19 cellular contexts compared by ENCODE assay signal in the genomic region with DNA sequence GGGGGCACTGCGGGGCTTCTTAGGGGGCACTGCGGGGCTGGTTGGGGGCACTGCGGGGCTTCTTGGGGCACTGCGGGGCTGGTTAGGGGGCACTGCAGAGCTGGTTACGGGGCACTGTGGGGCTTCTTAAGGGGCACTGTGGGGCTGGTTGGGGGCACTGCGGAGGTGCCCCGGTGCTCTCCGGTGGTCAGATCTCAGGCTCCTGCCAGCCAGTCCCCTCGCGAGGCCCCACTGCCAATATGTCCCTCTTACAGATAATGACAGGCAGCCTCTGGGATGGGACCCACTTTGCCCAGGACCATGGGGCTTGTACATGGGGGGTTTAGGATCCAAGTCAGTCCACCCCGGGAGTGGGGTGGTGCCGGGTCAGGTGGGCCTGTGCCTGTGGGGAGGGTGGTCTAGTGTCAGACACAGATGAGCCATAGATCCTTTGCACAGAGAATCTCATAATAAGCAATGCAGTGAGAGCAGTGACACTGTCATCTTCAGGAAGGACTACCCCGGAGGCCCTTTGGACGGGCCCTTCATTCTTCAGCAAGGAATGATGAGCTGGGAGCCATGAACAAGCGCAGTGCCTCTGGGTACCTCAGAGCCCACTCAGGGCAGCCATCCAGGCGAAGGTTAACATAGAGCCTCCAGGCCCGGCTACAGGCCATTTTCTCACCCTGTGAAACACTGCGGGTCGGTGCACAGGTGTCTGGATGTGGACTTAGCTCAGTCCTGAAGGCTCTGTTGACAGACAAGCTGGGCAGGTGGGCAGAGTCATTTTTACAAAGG. TPM values are rescaled to one million over a fixed set of nuclear protein-coding genes. Genes with fewer than 3 reads are reported as not detected.
DNase-seq lines count a peak whose midpoint lies in the region; ATAC-seq and TF ChIP-seq lines count a peak whose summit lies in the region.
"Had no signal": no experiment of that assay in that cellular context is flagged by ENCODE, and none has a peak within 500 bp of the region (broad histone marks: within the 10 kb centered on the region; RNA-seq: fewer than 3 reads in every experiment).

No MANE protein-coding gene starts in this region.

- no peak overlapping the region for H3K18ac ChIP-seq in IMR-90 (ENCODE audit: low read depth, low read length)

- no peak overlapping the region for H2BK120ac ChIP-seq in IMR-90 (ENCODE audit: low read depth, low read length)

- H3K4me3 Mint-ChIP-seq in activated CD4-positive, alpha-beta T cell treated with anti-CD3 and anti-CD28 coated beads, Interleukin-2, amount 10 ng/mL, durations not matched to agents 7 days and 5 days: no peak overlapping the region
- H3K4me3 Mint-ChIP-seq: H9 had no signal

- H3K9me2 ChIP-seq in GM23248 (ENCODE audit: insufficient read depth): no peaks in the 10 kb centered on the region

- H3K36me3 ChIP-seq in GM23248 (ENCODE audit: low read depth) (no peaks in the 10 kb centered on the region), IMR-90 (ENCODE audit: control insufficient read depth, insufficient read depth, low read length) (peaks cover 12% of the 10 kb centered on the region), mesodermal cell (ENCODE audit: control insufficient read depth, insufficient read depth, low read length) (peaks cover 56% of the 10 kb centered on the region), smooth muscle cell (ENCODE audit: low read depth) (no peaks in the 10 kb centered on the region), WERI-Rb-1 (no peaks in the 10 kb centered on the region)

- H3K27me3 Mint-ChIP-seq in activated CD4-positive, alpha-beta T cell treated with anti-CD3 and anti-CD28 coated beads, Interleukin-2, amount 10 ng/mL, durations not matched to agents 7 days and 5 days: no peaks in the 10 kb centered on the region

- no peaks in the 10 kb centered on the region for H3K9me3 Mint-ChIP-seq in activated CD4-positive, alpha-beta T cell treated with anti-CD3 and anti-CD28 coated beads, Interleukin-2, amount 10 ng/mL, durations not matched to agents 7 days and 5 days

- H4K8ac ChIP-seq in IMR-90 (ENCODE audit: low read depth in 2 of 2, low read length in 2 of 2): no peak overlapping the region

- POLR2A ChIA-PET in IMR-90 (lab: Charles Lee; ENCODE audit: unreplicated experiment): no interaction called here
- POLR2A ChIA-PET in activated CD4-positive, alpha-beta T cell treated with anti-CD3 and anti-CD28 coated beads, Interleukin-2, amount 10 ng/mL, durations not matched to agents 7 days and 5 days (lab: Charles Lee): no interaction called here

- CTCF ChIA-PET in IMR-90 (lab: Yijun Ruan, JAX): no interaction called here
- CTCF ChIA-PET in activated CD4-positive, alpha-beta T cell treated with anti-CD3 and anti-CD28 coated beads, Interleukin-2, amount 10 ng/mL, durations not matched to agents 7 days and 5 days (lab: Charles Lee): no interaction called here

- no peak overlapping the region for H2BK15ac ChIP-seq in IMR-90 (ENCODE audit: low read depth, low read length)

- ATAC-seq in IMR-90 (ENCODE audit: low read depth) (no peak), GM18517 (IDR thresholded peaks at IDR 0.05; ENCODE audit: unreplicated experiment) (no peak)

- 0 out of 2 replicates have a peak overlapping the region, but pooled peaks have one; percentile 12 for H2AK5ac ChIP-seq in IMR-90 (ENCODE audit: low read depth, low read length)

- H3K4me3 ChIP-seq in GM23248 (no peak overlapping the region), IMR-90 (ENCODE audit: insufficient read depth, low read depth, low read length) (no peak overlapping the region), mesodermal cell (ENCODE audit: extremely low read depth, insufficient read depth, low read length, poor library complexity, severe bottlenecking) (no peak overlapping the region), smooth muscle cell (no peak overlapping the region), WERI-Rb-1 (ENCODE audit: low read depth, low read length) (no peak overlapping the region)

- H3K79me1 ChIP-seq in IMR-90 (ENCODE audit: low read depth in 1 of 2, low read length in 2 of 2): peaks cover 12 to 94% of the 10 kb centered on the region in 2 experiments; a peak in 3 of 4 replicates

- no peak overlapping the region for H3K27ac Mint-ChIP-seq in activated CD4-positive, alpha-beta T cell treated with anti-CD3 and anti-CD28 coated beads, Interleukin-2, amount 10 ng/mL, durations not matched to agents 7 days and 5 days

- H3K14ac ChIP-seq in IMR-90 (replicated peaks; ENCODE audit: low read depth, low read length): no peak overlapping the region

- dilution Hi-C loops in IMR-90 (cut with HindIII; ENCODE audit: low sequenced_read_pairs, unreplicated experiment): no loop called here

- no peak overlapping the region for H3K9ac ChIP-seq in GM23248
- H3K9ac ChIP-seq in IMR-90 (ENCODE audit: low read depth, low read length): no peak overlapping the region
- no peak overlapping the region for H3K9ac ChIP-seq in smooth muscle cell (ENCODE audit: low read depth)
- H3K9ac ChIP-seq: KMS-11 had no signal

- no peaks in the 10 kb centered on the region for H3K36me3 Mint-ChIP-seq in activated CD4-positive, alpha-beta T cell treated with anti-CD3 and anti-CD28 coated beads, Interleukin-2, amount 10 ng/mL, durations not matched to agents 7 days and 5 days (ENCODE audit: low read depth)

- H3K9me1 ChIP-seq in IMR-90 (ENCODE audit: insufficient read depth, low read length): peaks cover 49% of the 10 kb centered on the region

- H3K9me3 ChIP-seq in GM23248 (ENCODE audit: low read depth): no peaks in the 10 kb centered on the region
- peaks cover 4% of the 10 kb centered on the region; the same call in 1 of the 2 replicates for H3K9me3 ChIP-seq in IMR-90 (ENCODE audit: control insufficient read depth, insufficient read depth, low read length)
- peaks cover 4% of the 10 kb centered on the region for H3K9me3 ChIP-seq in mesodermal cell (ENCODE audit: control insufficient read depth, low read length)
- H3K9me3 ChIP-seq in smooth muscle cell (replicated peaks; ENCODE audit: low read depth): no peaks in the 10 kb centered on the region
- H3K9me3 ChIP-seq in WERI-Rb-1 (ENCODE audit: severe bottlenecking): peaks cover 3% of the 10 kb centered on the region

- H2AFZ ChIP-seq in GM23248 (no peak overlapping the region), IMR-90 (replicated peaks; ENCODE audit: low read length, poor library complexity) (no peak overlapping the region), smooth muscle cell (ENCODE audit: low read depth) (no peak overlapping the region)

- no peak overlapping the region for H4K5ac ChIP-seq in IMR-90 (ENCODE audit: low read depth, low read length)

- H3F3A ChIP-seq in GM23248 (ENCODE audit: insufficient read depth): peaks cover 35% of the 10 kb centered on the region
- H3F3A ChIP-seq in smooth muscle cell (ENCODE audit: low read depth): peaks cover 79% of the 10 kb centered on the region

- H4K20me1 ChIP-seq in GM23248 (ENCODE audit: insufficient read depth) (peaks cover 43% of the 10 kb centered on the region), IMR-90 (ENCODE audit: insufficient read depth, low read length) (peaks cover 97% of the 10 kb centered on the region), smooth muscle cell (ENCODE audit: low read depth) (peaks cover 100% of the 10 kb centered on the region)

- no peak overlapping the region for H3K4ac ChIP-seq in IMR-90 (ENCODE audit: low read depth, low read length)

- H3K27me3 ChIP-seq in GM23248 (replicated peaks; ENCODE audit: insufficient read depth) (no peaks in the 10 kb centered on the region), IMR-90 (ENCODE audit: control insufficient read depth, insufficient read depth, low read length) (no peaks in the 10 kb centered on the region), smooth muscle cell (ENCODE audit: low read depth) (no peaks in the 10 kb centered on the region), WERI-Rb-1 (ENCODE audit: insufficient read depth, low read depth, severe bottlenecking) (no peaks in the 10 kb centered on the region)

- TF ChIP-seq CTCF in IMR-90 (conservative IDR thresholded peaks at IDR 0.05; ENCODE audit: low read depth, low read length): no peak
- TF ChIP-seq CTCF in smooth muscle cell (IDR thresholded peaks at IDR 0.05; ENCODE audit: borderline replicate concordance, insufficient read depth, poor library complexity, severe bottlenecking): no peak
- no peak for TF ChIP-seq CTCF in WERI-Rb-1 (IDR thresholded peaks at IDR 0.05; ENCODE audit: low read depth, low read length)

- 82% methylated on average over 14 to 19 of the region's 19 CpGs for WGBS in GM23248 (ENCODE audit: low coverage in 1 of 2, low lambda C conversion rate in 2 of 2, missing lambda C conversion rate in 2 of 2), 2 experiments
- WGBS in IMR-90 (ENCODE audit: extremely low coverage in 2 of 2, insufficient read length in 1 of 2), 2 experiments: 95% methylated on average over 10 of the region's 19 CpGs; no CpG with 5 or more reads in 1 of the 2 experiments
- 92 to 94% methylated on average over 12 of the region's 19 CpGs for whole genome bisulfite sequencing in mesodermal cell (ENCODE audit: insufficient coverage in 2 of 2), 2 experiments
- 85% methylated on average over 13 of the region's 19 CpGs for WGBS in smooth muscle cell (ENCODE audit: low lambda C conversion rate)

- H3K27ac ChIP-seq in GM23248 (peak overlapping the region; percentile 21; the same call in 1 of the 2 replicates), IMR-90 (ENCODE audit: insufficient read depth, low read length) (no peak overlapping the region), mesodermal cell (ENCODE audit: low read depth, low read length, severe bottlenecking) (peak overlapping the region; percentile 88), smooth muscle cell (ENCODE audit: low read depth) (peak overlapping the region; percentile 78), WERI-Rb-1 (no peak overlapping the region)
- H3K27ac ChIP-seq: C4-2B, KMS-11 had no signal

- H2BK20ac ChIP-seq in IMR-90 (ENCODE audit: low read depth, low read length): no peak overlapping the region

- H4K91ac ChIP-seq in IMR-90 (ENCODE audit: insufficient read depth, low read depth, low read length): no peak overlapping the region

- no peak overlapping the region for H3K56ac ChIP-seq in IMR-90 (ENCODE audit: extremely low read depth, insufficient read depth, low read length)

- TF ChIP-seq RAD21 in IMR-90 (IDR thresholded peaks at IDR 0.05; ENCODE audit: low read length): no peak

- intact Hi-C loops in IMR-90 (cut with micrococcal nuclease): no loop called here

- in situ Hi-C loops in GM23248 (cut with MboI) (no loop called here), IMR-90 (cut with MboI; ENCODE audit: low sequenced_read_pairs) (no loop called here)

- no TSS peak for BruUV-seq in IMR-90 (replicated peaks; lab: Mats Ljungman, UMichigan)

- TF ChIP-seq POLR2A in IMR-90 (IDR thresholded peaks at IDR 0.05; ENCODE audit: low read depth, low read length): no peak

- peaks cover 21% of the 10 kb centered on the region for H3K4me1 ChIP-seq in GM23248 (ENCODE audit: insufficient read depth)
- peaks cover 36% of the 10 kb centered on the region for H3K4me1 ChIP-seq in IMR-90 (ENCODE audit: control insufficient read depth, insufficient read depth, low read length)
- peaks cover 60% of the 10 kb centered on the region for H3K4me1 ChIP-seq in mesodermal cell (ENCODE audit: control insufficient read depth, insufficient read depth, low read length, poor library complexity, severe bottlenecking)
- H3K4me1 ChIP-seq in smooth muscle cell (ENCODE audit: low read depth): peaks cover 10% of the 10 kb centered on the region

- no peak overlapping the region for H2BK5ac ChIP-seq in IMR-90 (ENCODE audit: low read depth, low read length, poor library complexity, severe bottlenecking)

- H3K4me2 ChIP-seq in GM23248 (ENCODE audit: unreplicated experiment) (no peak overlapping the region), IMR-90 (ENCODE audit: low read depth, low read length) (no peak overlapping the region), smooth muscle cell (peak overlapping the region; percentile 63)
- H3K4me2 ChIP-seq: KMS-11 had no signal

- H3K79me2 ChIP-seq in GM23248 (ENCODE audit: insufficient read depth) (peaks cover 97% of the 10 kb centered on the region), smooth muscle cell (ENCODE audit: low read depth) (peaks cover 98% of the 10 kb centered on the region)

- H3K4me1 Mint-ChIP-seq in activated CD4-positive, alpha-beta T cell treated with anti-CD3 and anti-CD28 coated beads, Interleukin-2, amount 10 ng/mL, durations not matched to agents 7 days and 5 days: no peaks in the 10 kb centered on the region

- H3K23ac ChIP-seq in IMR-90 (ENCODE audit: low read depth, low read length): no peak overlapping the region

- DNase-seq in GM23248 (no peak), IMR-90 (no peak), smooth muscle cell (lab: John Stamatoyannopoulos, UW; ENCODE audit: unreplicated experiment) (no peak), WERI-Rb-1 (no peak)
- DNase-seq in activated CD4-positive, alpha-beta T cell treated with anti-CD3 and anti-CD28 coated beads, Interleukin-2, amount 10 ng/mL, durations not matched to agents 7 days and 5 days: no peak
- DNase-seq: ACHN, DMS79 treated with DMSO at 0.1 percent for 48 hours, H9, MV-4-11, NCI-H187, NCI-H2107, NCI-H510A, NCI-H774, OCI-M1, SIG-M5 had no signal

- no peak overlapping the region for H2AK9ac ChIP-seq in IMR-90 (replicated peaks; ENCODE audit: low read depth, low read length, poor library complexity)

RNA-seq across cellular contexts. Expression of gene COL5A1, which starts 38.2 kb away (rescaled TPM):
- 812 and 897 TPM in 2 replicates for total RNA-seq in GM23248 (2014; rRNA removed; shearing (Covaris generic))
- 206 and 211 TPM in 2 replicates for polyA plus RNA-seq in GM23248 (2016; fragmentation: Nextera tagmentation; extraction: Ambion mirVana)
- 19.2 and 21.1 TPM in 2 replicates for total RNA-seq in IMR-90 (2012; rRNA removed)
- polyA plus RNA-seq in IMR-90 (2012; rRNA removed): 154 and 173 TPM in 2 replicates
- polyA plus RNA-seq in IMR-90 (2012; cell fraction: cytosol; rRNA removed): 95.5 and 194 TPM in 2 replicates
- polyA plus RNA-seq in IMR-90 (2012; cell fraction: nucleus; rRNA removed; ENCODE audit: low replicate concordance): 391 and 419 TPM in 2 replicates
- polyA plus RNA-seq in mesodermal cell (2013, experiment 1 of 2): 366 TPM
- 331 TPM for polyA plus RNA-seq in mesodermal cell (2013, experiment 2 of 2)
- total RNA-seq in smooth muscle cell: 1,084 and 1,167 TPM in 2 replicates
- 1,100 and 1,443 TPM in 2 replicates for polyA plus RNA-seq in smooth muscle cell
- total RNA-seq in activated CD4-positive, alpha-beta T cell treated with anti-CD3 and anti-CD28 coated beads, Interleukin-2, amount 10 ng/mL, durations not matched to agents 7 days and 5 days: under 1 TPM; 0.15 to 0.30 TPM

Comparison
In these comparisons a context has a peak if more than half of its experiments do, and no peak if none do; other contexts are left out.
1. H3K27ac ChIP-seq: peak in GM23248 (single experiment), mesodermal cell (single experiment) and smooth muscle cell (single experiment); none in IMR-90 (single experiment) and WERI-Rb-1 (single experiment).
2. RNA of gene COL5A1, which starts 38.2 kb away (total RNA-seq): 1,084 to 1,167 TPM in smooth muscle cell and 812 to 897 TPM in GM23248; 19.2 to 21.1 TPM in IMR-90 and 0.15 to 0.30 TPM in activated CD4-positive, alpha-beta T cell treated with anti-CD3 and anti-CD28 coated beads, Interleukin-2, amount 10 ng/mL, durations not matched to agents 7 days and 5 days; every median in the first group is over 10 times any median in the second.